ENCODE assay signal across 17 cellular contexts in genomic region chr5:67300321-67300720, GRCh38.
A peak's percentile ranks its signal among the peaks of the same experiment; 100 is the strongest.
DNase-seq lines count a peak whose midpoint lies in the region; ATAC-seq and TF ChIP-seq lines count a peak whose summit lies in the region.
"Had no signal": no experiment of that assay in that cellular context is flagged by ENCODE, and none has a peak within 500 bp of the region (broad histone marks: within the 10 kb centered on the region; RNA-seq: fewer than 3 reads in every experiment).

No MANE protein-coding gene starts in this region.

- H3K4me2 ChIP-seq in GM23248 (ENCODE audit: unreplicated experiment) (peak overlapping the region; percentile 21), mammary epithelial cell (ENCODE audit: insufficient read depth, low read depth, low read length) (no peak overlapping the region)

- H3K9me3 ChIP-seq in GM23248 (ENCODE audit: low read depth) (no peaks in the 10 kb centered on the region), mammary epithelial cell (replicated peaks; ENCODE audit: insufficient read depth, low read length) (no peaks in the 10 kb centered on the region), iPS-15b (ENCODE audit: control insufficient read depth, insufficient read depth, low read length) (no peaks in the 10 kb centered on the region), stomach (no peaks in the 10 kb centered on the region)
- H3K9me3 ChIP-seq: psoas muscle, spleen had no signal

- H3K27ac ChIP-seq in GM23248 (no peak overlapping the region), mammary epithelial cell (ENCODE audit: insufficient read depth, low read depth, low read length) (no peak overlapping the region), stomach (peak overlapping the region in 4 of 5 donors; percentile 56 to 80 (median 66))
- H3K27ac ChIP-seq: psoas muscle had no signal

- CTCF ChIA-PET in mammary epithelial cell (lab: Charles Lee; ENCODE audit: low non-redundant PET), result no interaction called here

- no peak for TF ChIP-seq POLR2A in stomach (IDR thresholded peaks at IDR 0.05)

- H4K20me1 ChIP-seq in GM23248 (ENCODE audit: insufficient read depth) (no peaks in the 10 kb centered on the region), mammary epithelial cell (ENCODE audit: insufficient read depth, low read length) (no peaks in the 10 kb centered on the region)

- no peaks in the 10 kb centered on the region for H3K36me3 ChIP-seq in GM23248 (ENCODE audit: low read depth)
- H3K36me3 ChIP-seq in mammary epithelial cell (ENCODE audit: insufficient read depth, low read length), result no peaks in the 10 kb centered on the region
- no peaks in the 10 kb centered on the region for H3K36me3 ChIP-seq in iPS-15b (ENCODE audit: control insufficient read depth, insufficient read depth, low read length)
- no peaks in the 10 kb centered on the region for H3K36me3 ChIP-seq in stomach
- H3K36me3 ChIP-seq: spleen had no signal

- no peaks in the 10 kb centered on the region for H3K79me2 ChIP-seq in GM23248 (ENCODE audit: insufficient read depth)
- no peaks in the 10 kb centered on the region for H3K79me2 ChIP-seq in mammary epithelial cell (ENCODE audit: insufficient read depth, low read length)

- dilution Hi-C loops in mammary epithelial cell (cut with HindIII; ENCODE audit: low sequenced_read_pairs), result no loop called here

- H3K9ac ChIP-seq in GM23248, result no peak overlapping the region
- H3K9ac ChIP-seq in mammary epithelial cell (ENCODE audit: insufficient read depth, low read length), result no peak overlapping the region
- H3K9ac ChIP-seq in iPS-15b (ENCODE audit: low read depth, low read length), result peak overlapping the region; percentile 0

- TF ChIP-seq CTCF in mammary epithelial cell (conservative IDR thresholded peaks at IDR 0.05 in 1 of 2, IDR thresholded peaks at IDR 0.05 in 1 of 2; ENCODE audit: extremely low read depth in 1 of 2, insufficient read depth in 1 of 2, low read depth in 1 of 2, low read length in 2 of 2), result no peak
- TF ChIP-seq CTCF in stomach (IDR thresholded peaks at IDR 0.05), result no peak

- in situ Hi-C loops in GM23248 (cut with MboI) (no loop called here), mammary epithelial cell (cut with MboI; ENCODE audit: low sequenced_read_pairs in 2 of 2) (no loop called here)

- H2AFZ ChIP-seq in GM23248, result no peak overlapping the region
- peak overlapping the region; percentile 25 for H2AFZ ChIP-seq in mammary epithelial cell (ENCODE audit: low read depth, low read length)

- DNase-seq in GM23248 (no peak), mammary epithelial cell (no peak), stomach (no peak), AG20443 (ENCODE audit: low spot score) (no peak), DMS153 (lab: John Stamatoyannopoulos, UW) (no peak)
- DNase-seq: activated naive CD8-positive, alpha-beta T cell treated with anti-CD3 and anti-CD28 coated beads, Interleukin-2, amount 10 ng/mL, durations not matched to agents 7 days and 5 days; DMS79; KBM-7; NCI-H1930; psoas muscle; spleen; T1000 had no signal

- peaks cover 58% of the 10 kb centered on the region for H3K4me1 ChIP-seq in GM23248 (ENCODE audit: insufficient read depth)
- peaks cover 37% of the 10 kb centered on the region for H3K4me1 ChIP-seq in mammary epithelial cell (ENCODE audit: insufficient read depth, low read length)
- no peaks in the 10 kb centered on the region for H3K4me1 ChIP-seq in iPS-15b (ENCODE audit: control insufficient read depth, insufficient read depth, low read length)
- peaks cover 0 to 32% (median 10%) of the 10 kb centered on the region in 4 donors for H3K4me1 ChIP-seq in stomach
- H3K4me1 ChIP-seq: psoas muscle had no signal

- no peaks in the 10 kb centered on the region for H3K9me2 ChIP-seq in GM23248 (ENCODE audit: insufficient read depth)

- TF ChIP-seq EP300 in stomach (IDR thresholded peaks at IDR 0.05), result no peak

- intact Hi-C loops in mammary epithelial cell (cut with micrococcal nuclease), result loop anchor here (5.0 kb wide), 1 partner anchor 952 kb away; no protein-coding TSS in a partner anchor
- intact Hi-C loops in stomach (cut with DNase I; ENCODE audit: low total_unique reads), result no loop called here

- peaks cover 67% of the 10 kb centered on the region for H3F3A ChIP-seq in GM23248 (ENCODE audit: insufficient read depth)

- 0 out of 2 replicates have a peak, but pooled peaks cover 5% of the 10 kb centered on the region for H3K27me3 ChIP-seq in GM23248 (replicated peaks; ENCODE audit: insufficient read depth)
- H3K27me3 ChIP-seq in mammary epithelial cell (ENCODE audit: insufficient read depth, low read length), result no peaks in the 10 kb centered on the region
- no peaks in the 10 kb centered on the region for H3K27me3 ChIP-seq in iPS-15b (ENCODE audit: control insufficient read depth, insufficient read depth, low read length)
- no peaks in the 10 kb centered on the region for H3K27me3 ChIP-seq in stomach
- H3K27me3 ChIP-seq: spleen had no signal

- 75 to 90% methylated on average over 2 of the region's 2 CpGs for WGBS in GM23248 (ENCODE audit: low coverage in 1 of 2, low lambda C conversion rate in 2 of 2, missing lambda C conversion rate in 2 of 2), 2 experiments
- 77% methylated on average over 2 of the region's 2 CpGs for WGBS in mammary epithelial cell (ENCODE audit: low coverage, missing lambda C conversion rate)
- WGBS in stomach, 5 donors, result 70 to 83% (median 80%) methylated on average over 2 of the region's 2 CpGs

- no peak for ATAC-seq in HG03571 (IDR thresholded peaks at IDR 0.05; ENCODE audit: unreplicated experiment)
- ATAC-seq in GM21529 (IDR thresholded peaks at IDR 0.05; ENCODE audit: unreplicated experiment), result no peak
- ATAC-seq: activated T-helper 17 cell treated with anti-CD3 and anti-CD28 coated beads, Interleukin-2, amount 50 U/mL, for 72 hours had no signal

- H3K4me3 ChIP-seq in GM23248 (no peak overlapping the region), mammary epithelial cell (replicated peaks in 1 of 3; ENCODE audit: insufficient read depth in 1 of 3, low read depth in 2 of 3, low read length in 3 of 3) (no peak overlapping the region), iPS-15b (ENCODE audit: low read depth, low read length) (no peak overlapping the region), stomach (no peak overlapping the region)
- H3K4me3 ChIP-seq: lung, psoas muscle, spleen had no signal

- no TSS peak for BruUV-seq in mammary epithelial cell (replicated peaks; lab: Mats Ljungman, UMichigan)

Comparison
In these comparisons a context has a peak if more than half of its experiments do, and no peak if none do; other contexts are left out.
1. H3K27ac ChIP-seq: peak in stomach (4 of 5); none in GM23248 (single experiment) and mammary epithelial cell (single experiment).